In the genomic region with DNA sequence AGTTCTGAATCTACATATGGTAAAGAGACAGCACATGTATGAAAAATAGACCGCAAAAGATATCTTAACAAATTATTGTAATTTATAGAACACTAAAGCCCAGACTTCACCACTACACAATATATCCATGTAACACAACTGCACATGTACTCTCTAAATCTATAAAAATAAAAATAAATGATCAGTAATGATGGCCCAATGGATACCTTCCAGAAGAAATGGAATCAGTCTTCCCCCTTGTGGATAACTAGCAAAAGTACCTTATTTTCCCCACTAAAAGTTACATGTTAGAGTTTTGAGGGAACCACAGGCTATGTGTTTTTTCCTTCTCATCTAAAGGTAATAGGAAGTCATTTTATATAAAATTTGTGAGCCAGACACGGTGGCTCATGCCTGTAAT, we compare ENCODE assay signal across 9 cellular contexts. TPM values are rescaled to one million over a fixed set of nuclear protein-coding genes. Genes with fewer than 3 reads are reported as not detected.
A peak's percentile ranks its signal among the peaks of the same experiment; 100 is the strongest.
DNase-seq lines count a peak whose midpoint lies in the region; ATAC-seq and TF ChIP-seq lines count a peak whose summit lies in the region.
"Had no signal": no experiment of that assay in that cellular context is flagged by ENCODE, and none has a peak within 500 bp of the region (broad histone marks: within the 10 kb centered on the region; RNA-seq: fewer than 3 reads in every experiment).

No MANE protein-coding gene starts in this region.

- H3K79me2 ChIP-seq in GM23338 (replicated peaks; ENCODE audit: insufficient read depth) (no peaks in the 10 kb centered on the region), Karpas-422 (ENCODE audit: low read length) (no peaks in the 10 kb centered on the region)

- DNase-seq in AML-193 (lab: John Stamatoyannopoulos, UW) (peak; percentile 51 to 58), GM23338 (ENCODE audit: low spot score) (peak; percentile 47), SKM-1 (lab: John Stamatoyannopoulos, UW; ENCODE audit: unreplicated experiment) (peak; percentile 27), iris pigment epithelial cell (ENCODE audit: low read depth) (peak; percentile 16), Karpas-422 (no peak), aorta (no peak)
- DNase-seq in activated CD4-positive, alpha-beta T cell treated with anti-CD3 and anti-CD28 coated beads for 36 hours = no peak
- DNase-seq: NCI-H1694 had no signal

- H3K27me3 ChIP-seq in GM23338 (ENCODE audit: insufficient read depth) = no peaks in the 10 kb centered on the region
- no peaks in the 10 kb centered on the region for H3K27me3 ChIP-seq in Karpas-422 (ENCODE audit: low read length)
- no peaks in the 10 kb centered on the region for H3K27me3 ChIP-seq in aorta (ENCODE audit: control insufficient read depth in 1 of 2, insufficient read depth in 2 of 2, low read length in 1 of 2)

- H3K9me3 Mint-ChIP-seq in GM23338 = peaks cover 4% of the 10 kb centered on the region; the same call in 1 of the 3 replicates
- no peaks in the 10 kb centered on the region for H3K9me3 Mint-ChIP-seq in activated CD4-positive, alpha-beta T cell treated with anti-CD3 and anti-CD28 coated beads for 36 hours (ENCODE audit: low read depth)

- no peak overlapping the region for H3K4me3 Mint-ChIP-seq in GM23338
- H3K4me3 Mint-ChIP-seq in activated CD4-positive, alpha-beta T cell treated with anti-CD3 and anti-CD28 coated beads for 36 hours = no peak overlapping the region

- H3K36me3 ChIP-seq in GM23338 (ENCODE audit: insufficient read depth) (no peaks in the 10 kb centered on the region), Karpas-422 (ENCODE audit: insufficient read depth, low read length) (no peaks in the 10 kb centered on the region), aorta (ENCODE audit: control insufficient read depth in 1 of 2, insufficient read depth in 2 of 2, low read length in 1 of 2) (no peaks in the 10 kb centered on the region)

- H3K4me1 Mint-ChIP-seq in GM23338 = peaks cover 20% of the 10 kb centered on the region
- H3K4me1 Mint-ChIP-seq in activated CD4-positive, alpha-beta T cell treated with anti-CD3 and anti-CD28 coated beads for 36 hours = peaks cover 19% of the 10 kb centered on the region

- peak; percentile 47 to 71 for TF ChIP-seq CTCF in GM23338 (conservative IDR thresholded peaks at IDR 0.05; ENCODE audit: low read depth in 2 of 2)

- H3K36me3 Mint-ChIP-seq in GM23338 (ENCODE audit: low read depth) = peaks cover 9% of the 10 kb centered on the region; the same call in 2 of the 3 replicates
- H3K36me3 Mint-ChIP-seq in activated CD4-positive, alpha-beta T cell treated with anti-CD3 and anti-CD28 coated beads for 36 hours (ENCODE audit: low read depth) = no peaks in the 10 kb centered on the region

- H3K27me3 Mint-ChIP-seq in GM23338 (ENCODE audit: insufficient read depth, low read depth, poor library complexity) = peaks cover 12% of the 10 kb centered on the region
- peaks cover 2% of the 10 kb centered on the region for H3K27me3 Mint-ChIP-seq in activated CD4-positive, alpha-beta T cell treated with anti-CD3 and anti-CD28 coated beads for 36 hours

- H3K27ac Mint-ChIP-seq in GM23338 = no peak overlapping the region
- no peak overlapping the region for H3K27ac Mint-ChIP-seq in activated CD4-positive, alpha-beta T cell treated with anti-CD3 and anti-CD28 coated beads for 36 hours

- H3K9me3 ChIP-seq in Karpas-422 (ENCODE audit: low read length) (no peaks in the 10 kb centered on the region), aorta (ENCODE audit: control insufficient read depth, low read length) (no peaks in the 10 kb centered on the region)

- H3K4me3 ChIP-seq in GM23338 = no peak overlapping the region
- H3K4me3 ChIP-seq in Karpas-422 (ENCODE audit: low read length) = no peak overlapping the region
- H3K4me3 ChIP-seq in aorta (ENCODE audit: low read length in 2 of 2) = no peak overlapping the region

- CTCF ChIA-PET in activated CD4-positive, alpha-beta T cell treated with anti-CD3 and anti-CD28 coated beads for 36 hours (lab: Charles Lee) = interaction anchor here (0.8 to 2.5 kb wide), 6 partner anchors 7 to 945 kb away, joined by 3 to 16 read pairs (median 4); no protein-coding TSS in a partner anchor

- POLR2A ChIA-PET in activated CD4-positive, alpha-beta T cell treated with anti-CD3 and anti-CD28 coated beads for 36 hours (lab: Charles Lee) = no interaction called here

- peaks cover 6% of the 10 kb centered on the region; the same call in 1 of the 2 replicates for H3F3A ChIP-seq in GM23338 (replicated peaks; ENCODE audit: low read depth)

- H3K9me2 ChIP-seq in GM23338 (ENCODE audit: insufficient read depth) (no peaks in the 10 kb centered on the region), Karpas-422 (replicated peaks; ENCODE audit: insufficient read depth, low read length) (no peaks in the 10 kb centered on the region)

- no peak overlapping the region for H3K9ac ChIP-seq in Karpas-422 (ENCODE audit: low read length)

- H4K20me1 ChIP-seq in GM23338 (replicated peaks; ENCODE audit: insufficient read depth) (no peaks in the 10 kb centered on the region), Karpas-422 (ENCODE audit: insufficient read depth, low read depth, low read length) (no peaks in the 10 kb centered on the region)

- H3K4me1 ChIP-seq in GM23338 (ENCODE audit: insufficient read depth) = peaks cover 28% of the 10 kb centered on the region
- H3K4me1 ChIP-seq in Karpas-422 (ENCODE audit: low read length) = peaks cover 39% of the 10 kb centered on the region
- H3K4me1 ChIP-seq in aorta (ENCODE audit: control insufficient read depth in 1 of 2, insufficient read depth in 2 of 2, low read length in 2 of 2) = no peaks in the 10 kb centered on the region

- intact Hi-C loops in activated CD4-positive, alpha-beta T cell treated with anti-CD3 and anti-CD28 coated beads for 36 hours (cut with DNase I, micrococcal nuclease) = no loop called here
- intact Hi-C loops in aorta (cut with DNase I) = no loop called here

- WGBS in aorta, 2 donors = 88 to 91% methylated on average over 2 of the region's 2 CpGs

- H3K27ac ChIP-seq in GM23338 (ENCODE audit: low read depth) (no peak overlapping the region), Karpas-422 (ENCODE audit: low read length) (no peak overlapping the region), aorta (ENCODE audit: low read depth in 1 of 2, low read length in 2 of 2) (no peak overlapping the region)

- H2AFZ ChIP-seq in GM23338 = no peak overlapping the region
- no peak overlapping the region for H2AFZ ChIP-seq in Karpas-422 (ENCODE audit: low read length)

- ATAC-seq in GM23338 (no peak), HG03354 (IDR thresholded peaks at IDR 0.05; ENCODE audit: poor library complexity, severe bottlenecking, unreplicated experiment) (no peak), aorta (ENCODE audit: low FRiP score) (no peak)
- no peak for ATAC-seq in activated CD4-positive, alpha-beta T cell treated with anti-CD3 and anti-CD28 coated beads for 36 hours

- no peak overlapping the region for H3K4me2 ChIP-seq in GM23338
- no peak overlapping the region for H3K4me2 ChIP-seq in Karpas-422 (ENCODE audit: low read depth, low read length, poor library complexity, severe bottlenecking)

TF ChIP-seq in GM23338, 12 proteins besides CTCF, POLR2A, EP300 and RAD21 (continues in another document):
- TF ChIP-seq ZNF114 (CRISPR knock-in tag; IDR thresholded peaks at IDR 0.05) = no peak
- TF ChIP-seq EZH2phosphoT487 (IDR thresholded peaks at IDR 0.05; ENCODE audit: unreplicated experiment) = no peak
- TF ChIP-seq, protein P1, sequence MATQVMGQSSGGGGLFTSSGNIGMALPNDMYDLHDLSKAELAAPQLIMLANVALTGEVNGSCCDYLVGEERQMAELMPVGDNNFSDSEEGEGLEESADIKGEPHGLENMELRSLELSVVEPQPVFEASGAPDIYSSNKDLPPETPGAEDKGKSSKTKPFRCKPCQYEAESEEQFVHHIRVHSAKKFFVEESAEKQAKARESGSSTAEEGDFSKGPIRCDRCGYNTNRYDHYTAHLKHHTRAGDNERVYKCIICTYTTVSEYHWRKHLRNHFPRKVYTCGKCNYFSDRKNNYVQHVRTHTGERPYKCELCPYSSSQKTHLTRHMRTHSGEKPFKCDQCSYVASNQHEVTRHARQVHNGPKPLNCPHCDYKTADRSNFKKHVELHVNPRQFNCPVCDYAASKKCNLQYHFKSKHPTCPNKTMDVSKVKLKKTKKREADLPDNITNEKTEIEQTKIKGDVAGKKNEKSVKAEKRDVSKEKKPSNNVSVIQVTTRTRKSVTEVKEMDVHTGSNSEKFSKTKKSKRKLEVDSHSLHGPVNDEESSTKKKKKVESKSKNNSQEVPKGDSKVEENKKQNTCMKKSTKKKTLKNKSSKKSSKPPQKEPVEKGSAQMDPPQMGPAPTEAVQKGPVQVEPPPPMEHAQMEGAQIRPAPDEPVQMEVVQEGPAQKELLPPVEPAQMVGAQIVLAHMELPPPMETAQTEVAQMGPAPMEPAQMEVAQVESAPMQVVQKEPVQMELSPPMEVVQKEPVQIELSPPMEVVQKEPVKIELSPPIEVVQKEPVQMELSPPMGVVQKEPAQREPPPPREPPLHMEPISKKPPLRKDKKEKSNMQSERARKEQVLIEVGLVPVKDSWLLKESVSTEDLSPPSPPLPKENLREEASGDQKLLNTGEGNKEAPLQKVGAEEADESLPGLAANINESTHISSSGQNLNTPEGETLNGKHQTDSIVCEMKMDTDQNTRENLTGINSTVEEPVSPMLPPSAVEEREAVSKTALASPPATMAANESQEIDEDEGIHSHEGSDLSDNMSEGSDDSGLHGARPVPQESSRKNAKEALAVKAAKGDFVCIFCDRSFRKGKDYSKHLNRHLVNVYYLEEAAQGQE (IDR thresholded peaks at IDR 0.05; ENCODE audit: unreplicated experiment) = no peak
- no peak for TF ChIP-seq ZNF331 (CRISPR knock-in tag; IDR thresholded peaks at IDR 0.05; ENCODE audit: low read depth)

RNA-seq across cellular contexts. Expression of a gene that starts 25.7 kb away (rescaled TPM):
- 7.1 and 8.7 TPM in 2 replicates for total RNA-seq in GM23338 (2014; rRNA removed; shearing (Covaris generic))
- polyA plus RNA-seq in GM23338 (2016; fragmentation: Nextera tagmentation; extraction: Ambion mirVana) = 1.2 and 1.7 TPM in 2 replicates
- total RNA-seq in Karpas-422 (2014; rRNA removed; shearing (Covaris generic); ENCODE audit: low replicate concordance) = 1.1 and 1.8 TPM in 2 replicates
- 1 to 10 TPM; 2.7 to 5.4 TPM for total RNA-seq in activated CD4-positive, alpha-beta T cell treated with anti-CD3 and anti-CD28 coated beads for 36 hours
- 1 to 10 TPM; 3.2 to 5.0 TPM for total RNA-seq in aorta
- 1 to 10 TPM; 3.6 to 5.0 TPM for polyA plus RNA-seq in aorta

RNA-seq across cellular contexts. Expression of a gene that starts 45.8 kb away (rescaled TPM):
- 178 and 214 TPM in 2 replicates for total RNA-seq in GM23338 (2014; rRNA removed; shearing (Covaris generic))
- polyA plus RNA-seq in GM23338 (2016; fragmentation: Nextera tagmentation; extraction: Ambion mirVana) (609 and 678 TPM in 2 replicates), aorta (100 to 1,000 TPM; 105 to 108 TPM)
- total RNA-seq in Karpas-422 (2014; rRNA removed; shearing (Covaris generic); ENCODE audit: low replicate concordance) = 13.2 and 97.1 TPM in 2 replicates
- total RNA-seq in activated CD4-positive, alpha-beta T cell treated with anti-CD3 and anti-CD28 coated beads for 36 hours = 100 to 1,000 TPM; 109 to 217 TPM
- total RNA-seq in aorta = 10 to 100 TPM; 50.4 to 66.3 TPM

RNA-seq across cellular contexts. Expression of a gene that starts 46.0 kb away (rescaled TPM):
- total RNA-seq in GM23338 (2014; rRNA removed; shearing (Covaris generic)) = 93.4 and 93.6 TPM in 2 replicates
- polyA plus RNA-seq in GM23338 (2016; fragmentation: Nextera tagmentation; extraction: Ambion mirVana) = 303 and 310 TPM in 2 replicates
- 41.6 and 67.6 TPM in 2 replicates for total RNA-seq in Karpas-422 (2014; rRNA removed; shearing (Covaris generic); ENCODE audit: low replicate concordance)
- total RNA-seq in activated CD4-positive, alpha-beta T cell treated with anti-CD3 and anti-CD28 coated beads for 36 hours = 10 to 100 TPM; 74.7 to 75.5 TPM
- 10 to 100 TPM; 42.5 to 42.9 TPM for total RNA-seq in aorta
- polyA plus RNA-seq in aorta = 100 to 1,000 TPM in 1 of 2 donors, 10 to 100 TPM in 1; 68.5 to 107 TPM

Comparison
In these comparisons a context has a peak if more than half of its experiments do, and no peak if none do; other contexts are left out.
1. DNase-seq: peak in AML-193 (2 of 2), GM23338 (single experiment), SKM-1 (single experiment) and iris pigment epithelial cell (single experiment); none in Karpas-422 (single experiment), activated CD4-positive, alpha-beta T cell treated with anti-CD3 and anti-CD28 coated beads for 36 hours (single experiment) and aorta (0 of 2).